In the genomic region with DNA sequence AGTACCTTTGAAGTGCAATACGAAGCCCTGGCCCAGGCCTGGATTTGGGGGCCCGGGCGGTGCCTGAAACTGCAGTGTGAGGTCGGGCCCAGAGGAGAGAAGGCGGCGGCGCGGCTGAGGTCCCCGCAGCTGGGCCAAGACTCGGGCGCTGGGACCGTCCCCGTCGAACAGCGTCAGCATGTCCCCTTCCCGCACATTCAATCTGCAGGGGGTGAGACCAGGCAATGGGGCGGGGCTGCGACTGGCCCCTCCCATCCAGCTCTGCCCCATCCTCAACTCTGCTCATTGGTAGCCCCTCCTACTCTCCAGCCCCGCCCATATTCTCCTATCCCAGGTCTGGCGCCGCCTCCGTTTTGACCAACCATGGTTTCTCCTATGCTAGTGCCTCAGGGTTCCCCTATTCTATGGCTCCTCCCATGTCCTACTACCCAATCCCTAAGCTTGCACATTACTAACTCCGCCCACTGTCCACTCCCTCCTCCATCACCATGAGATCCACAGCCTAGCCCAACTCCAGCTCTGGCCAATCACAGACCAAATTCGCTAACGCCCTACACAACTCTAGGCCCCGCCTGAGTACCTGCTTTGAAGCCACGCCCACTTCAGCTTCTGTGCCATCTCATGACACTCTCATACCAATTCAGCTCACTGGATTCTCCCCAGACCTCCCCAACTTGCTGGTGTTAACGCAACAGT, we compare ENCODE assay signal across 8 cellular contexts. TPM values are rescaled to one million over a fixed set of nuclear protein-coding genes. Genes with fewer than 3 reads are reported as not detected.
DNase-seq lines count a peak whose midpoint lies in the region; ATAC-seq, FAIRE-seq and TF ChIP-seq lines count a peak whose summit lies in the region.

No MANE protein-coding gene starts in this region.

- dilution Hi-C loops in endothelial cell of umbilical vein (cut with MboI; ENCODE audit: extremely low pct_ligation_motif_present, low sequenced_read_pairs): no loop called here

- H3K27me3 ChIP-seq in H9 (ENCODE audit: insufficient read depth, low read length) (no peaks in the 10 kb centered on the region), endothelial cell of umbilical vein (ENCODE audit: control insufficient read depth in 2 of 2, insufficient read depth in 2 of 2, low read length in 2 of 2) (peaks cover 14 to 16% of the 10 kb centered on the region in 2 experiments)

- H3K9me3 ChIP-seq in H9 (ENCODE audit: control insufficient read depth, low read depth, low read length): no peaks in the 10 kb centered on the region
- no peaks in the 10 kb centered on the region for H3K9me3 ChIP-seq in endothelial cell of umbilical vein (replicated peaks; ENCODE audit: control insufficient read depth, insufficient read depth, low read length)

- peaks cover 5% of the 10 kb centered on the region for H3K27me3 Mint-ChIP-seq in H9 (ENCODE audit: low read depth)
- H3K27me3 Mint-ChIP-seq in WTC11 (ENCODE audit: low read depth): peaks cover 3% of the 10 kb centered on the region; the same call in 1 of the 2 replicates

- H3K36me3 Mint-ChIP-seq in H9 (ENCODE audit: insufficient read depth in 1 of 3, low read depth in 3 of 3) (peaks cover 2 to 17% (median 10%) of the 10 kb centered on the region in 3 experiments; a peak in 6 of 7 replicates), WTC11 (peaks cover 7% of the 10 kb centered on the region; the same call in 1 of the 2 replicates)

- DNase-seq in ACHN (peak; percentile 22), H9 (peak; percentile 100), WTC11 (ENCODE audit: low spot score) (peak; percentile 100), endothelial cell of umbilical vein (ENCODE audit: low read depth, low spot score) (peak; percentile 15), retina (peak; percentile 37), NCI-H2227 treated with DMSO at 0.1 percent for 48 hours (lab: John Stamatoyannopoulos, UW) (no peak), NCI-H524 treated with DMSO at 0.1 percent for 48 hours (lab: John Stamatoyannopoulos, UW) (no peak)

- CTCF ChIA-PET in WTC11 (lab: Charles Lee): interaction anchor here (0.6 to 2.3 kb wide), 19 partner anchors 14 to 215 kb away, joined by 3 to 17 read pairs (median 5); partner anchors contain the start of genes ASPHD1, CDIPT, HIRIP3 and MVP
- CTCF ChIA-PET in endothelial cell of umbilical vein (lab: Charles Lee): interaction anchor here (0.6 to 2.2 kb wide), 3 partner anchors 13 to 55 kb away, joined by 3 to 9 read pairs (median 4); no protein-coding TSS in a partner anchor

- no peak overlapping the region for H3K4me3 ChIP-seq in endothelial cell of umbilical vein (replicated peaks in 1 of 3; ENCODE audit: insufficient read depth in 1 of 3, low read depth in 1 of 3, low read length in 3 of 3)

- no peak overlapping the region for H3K18ac ChIP-seq in H9 (ENCODE audit: insufficient read length, low read depth, low read length)

- H3K27ac ChIP-seq in H9 (ENCODE audit: insufficient read length, low read depth, low read length): no peak overlapping the region
- H3K27ac ChIP-seq in endothelial cell of umbilical vein (ENCODE audit: insufficient read depth, low read depth, low read length): no peak overlapping the region

- no peak overlapping the region for H4K91ac ChIP-seq in H9 (ENCODE audit: insufficient read length, low read depth, low read length)

- H3K4me1 ChIP-seq in H9 (ENCODE audit: insufficient read depth, low read length): no peaks in the 10 kb centered on the region
- H3K4me1 ChIP-seq in endothelial cell of umbilical vein (ENCODE audit: control insufficient read depth, extremely low read depth, insufficient read depth, low read length): no peaks in the 10 kb centered on the region

- FAIRE-seq in endothelial cell of umbilical vein (lab: Jason Lieb, UNC): no peak

- H3K14ac ChIP-seq in H9 (ENCODE audit: insufficient read depth, low read length): no peak overlapping the region

- BruUV-seq in endothelial cell of umbilical vein (replicated peaks; lab: Mats Ljungman, UMichigan): no TSS peak

- H4K5ac ChIP-seq in H9 (ENCODE audit: insufficient read length, low read depth, low read length): no peak overlapping the region

- H3K9me1 ChIP-seq in endothelial cell of umbilical vein (replicated peaks; ENCODE audit: control insufficient read depth, extremely low read depth, insufficient read depth, low read length): no peaks in the 10 kb centered on the region

- H2BK12ac ChIP-seq in H9 (ENCODE audit: insufficient read length, low read depth, low read length): no peak overlapping the region

- no CpG with 5 or more reads among the region's 28 CpGs for WGBS in H9 (ENCODE audit: extremely low coverage, insufficient read length, low lambda C conversion rate)

- H3K4me3 Mint-ChIP-seq in H9 (peak overlapping the region; percentile 72 to 87), WTC11 (peak overlapping the region; percentile 87)

- no peak for TF ChIP-seq CTCF in H9 (conservative IDR thresholded peaks at IDR 0.05)
- no peak for TF ChIP-seq CTCF in WTC11 (IDR thresholded peaks at IDR 0.05)
- TF ChIP-seq CTCF in endothelial cell of umbilical vein (IDR thresholded peaks at IDR 0.05; ENCODE audit: extremely low read depth in 1 of 2, insufficient read depth in 1 of 2, low read depth in 1 of 2, low read length in 2 of 2): no peak

- H4K20me1 ChIP-seq in H9 (ENCODE audit: control insufficient read depth, insufficient read depth, insufficient read length) (no peaks in the 10 kb centered on the region), endothelial cell of umbilical vein (replicated peaks; ENCODE audit: control insufficient read depth, extremely low read depth, insufficient read depth, low read length) (no peaks in the 10 kb centered on the region)

- no peak overlapping the region for H2BK120ac ChIP-seq in H9 (ENCODE audit: low read depth, low read length, poor library complexity, severe bottlenecking)

- POLR2A ChIA-PET in WTC11 (lab: Charles Lee) (interaction anchor here (0.5 to 1.5 kb wide), 13 partner anchors 9 to 650 kb away, joined by 3 to 7 read pairs (median 5); partner anchors contain the start of genes ASPHD1, CDIPT, KCTD13 and PAGR1), endothelial cell of umbilical vein (lab: Charles Lee) (interaction anchor here (0.5 kb wide), 1 partner anchor 41 kb away, joined by 4 read pairs; no protein-coding TSS in a partner anchor)

- H3K27ac Mint-ChIP-seq in H9 (peak overlapping the region; percentile 70 to 94 (median 90); a peak in 5 of 7 replicates), WTC11 (peak overlapping the region; percentile 98)

- no peak overlapping the region for H3K23ac ChIP-seq in H9 (ENCODE audit: insufficient read length, low read depth, low read length)

- H3T11ph ChIP-seq in H9 (ENCODE audit: low read length): no peak overlapping the region

- H3K4me1 Mint-ChIP-seq in H9 (peaks cover 13 to 14% of the 10 kb centered on the region in 2 experiments), WTC11 (peaks cover 10% of the 10 kb centered on the region)

- no peak overlapping the region for H2AK5ac ChIP-seq in H9 (ENCODE audit: insufficient read length, low read length)

- H4K8ac ChIP-seq in H9 (replicated peaks; ENCODE audit: insufficient read length, low read depth, low read length): no peak overlapping the region

- intact Hi-C loops in endothelial cell of umbilical vein (cut with micrococcal nuclease): no loop called here

- H3K9ac ChIP-seq in H9 (ENCODE audit: extremely low read depth, insufficient read length, low read length) (no peak overlapping the region), endothelial cell of umbilical vein (replicated peaks; ENCODE audit: extremely low read depth, insufficient read depth, low read length) (no peak overlapping the region)

- no peaks in the 10 kb centered on the region for H3K36me3 ChIP-seq in endothelial cell of umbilical vein (ENCODE audit: control insufficient read depth in 2 of 2, extremely low read depth in 1 of 2, insufficient read depth in 2 of 2, low read length in 2 of 2)

- H2BK20ac ChIP-seq in H9 (ENCODE audit: low read depth, low read length, poor library complexity, severe bottlenecking): no peak overlapping the region

- peaks cover 10% of the 10 kb centered on the region for H3K23me2 ChIP-seq in H9 (ENCODE audit: insufficient read length, low read depth, low read length, poor library complexity, severe bottlenecking)

- TF ChIP-seq POLR2A in endothelial cell of umbilical vein (IDR thresholded peaks at IDR 0.05; ENCODE audit: low read depth, low read length): no peak

- no peaks in the 10 kb centered on the region; a peak in 1 of 5 replicates for H3K9me3 Mint-ChIP-seq in H9
- H3K9me3 Mint-ChIP-seq in WTC11: no peaks in the 10 kb centered on the region

- no peak overlapping the region for H2BK5ac ChIP-seq in H9 (ENCODE audit: insufficient read length, low read length)

- H2BK15ac ChIP-seq in H9 (ENCODE audit: low read depth, low read length): no peak overlapping the region

- H3K79me1 ChIP-seq in H9 (ENCODE audit: insufficient read depth, low read depth, low read length, poor library complexity, severe bottlenecking): no peaks in the 10 kb centered on the region

- H3K56ac ChIP-seq in H9 (ENCODE audit: insufficient read length, low read depth, low read length): no peak overlapping the region

- H3K4me2 ChIP-seq in H9 (ENCODE audit: insufficient read depth, insufficient read length, low read length) (peak overlapping the region; percentile 92), endothelial cell of umbilical vein (ENCODE audit: insufficient read depth, low read length) (no peak overlapping the region)

- in situ Hi-C loops in ACHN (cut with HindIII; ENCODE audit: low pct_ligation_motif_present, low pct_unique_long_range_greater_than_20kb, low sequenced_read_pairs): no loop called here

- H2AFZ ChIP-seq in H9 (ENCODE audit: low read length): no peak overlapping the region
- no peak overlapping the region for H2AFZ ChIP-seq in endothelial cell of umbilical vein (ENCODE audit: low read depth, low read length)

- no peak overlapping the region for H3K4ac ChIP-seq in H9 (ENCODE audit: low read depth, low read length)

- H3K79me2 ChIP-seq in H9 (ENCODE audit: insufficient read depth, low read length) (no peaks in the 10 kb centered on the region), endothelial cell of umbilical vein (ENCODE audit: control insufficient read depth, insufficient read depth, low read length) (no peaks in the 10 kb centered on the region)

- ATAC-seq in WTC11: peak; percentile 97
- ATAC-seq in GM18870 (IDR thresholded peaks at IDR 0.05; ENCODE audit: unreplicated experiment): no peak

RNA-seq across cellular contexts. Expression of gene CDIPT, which starts 14.4 kb away (rescaled TPM):
- total RNA-seq in H9 (2021) (70.0 and 70.6 TPM in 2 replicates), WTC11 (2021) (70.7 to 71.7 TPM (median 70.9 TPM) in 3 replicates), endothelial cell of umbilical vein (67.3 and 68.7 TPM in 2 replicates)
- 161 and 179 TPM in 2 replicates for polyA plus RNA-seq in endothelial cell of umbilical vein
- polyA plus RNA-seq in endothelial cell of umbilical vein (2011; cell fraction: cytosol; rRNA removed): 106 and 114 TPM in 2 replicates
- polyA plus RNA-seq in endothelial cell of umbilical vein (2011; cell fraction: nucleus; rRNA removed): 48.3 and 54.8 TPM in 2 replicates
- 89.7 and 115 TPM in 2 replicates for polyA plus RNA-seq in endothelial cell of umbilical vein (2012)
- 84.3 and 85.3 TPM in 2 replicates for polyA minus RNA-seq in endothelial cell of umbilical vein
- polyA minus RNA-seq in endothelial cell of umbilical vein (2011; cell fraction: cytosol; rRNA and poly(A)+ RNA removed): 61.1 TPM
- 14.1 and 17.2 TPM in 2 replicates for polyA minus RNA-seq in endothelial cell of umbilical vein (2011; cell fraction: nucleus; rRNA and poly(A)+ RNA removed)

RNA-seq across cellular contexts. Expression of gene SEZ6L2, which starts 21.9 kb away (rescaled TPM):
- 44.7 and 50.8 TPM in 2 replicates for total RNA-seq in H9 (2021)
- 58.2 to 68.5 TPM (median 64.2 TPM) in 3 replicates for total RNA-seq in WTC11 (2021)
- total RNA-seq in endothelial cell of umbilical vein: 2.4 and 2.5 TPM in 2 replicates
- 4.5 and 5.6 TPM in 2 replicates for polyA plus RNA-seq in endothelial cell of umbilical vein
- polyA plus RNA-seq in endothelial cell of umbilical vein (2011; cell fraction: cytosol; rRNA removed): 2.4 and 3.0 TPM in 2 replicates
- polyA plus RNA-seq in endothelial cell of umbilical vein (2011; cell fraction: nucleus; rRNA removed): 1.4 and 1.6 TPM in 2 replicates
- polyA plus RNA-seq in endothelial cell of umbilical vein (2012): 7.1 and 22.5 TPM in 2 replicates
- polyA minus RNA-seq in endothelial cell of umbilical vein: 2.2 and 3.4 TPM in 2 replicates
- polyA minus RNA-seq in endothelial cell of umbilical vein (2011; cell fraction: cytosol; rRNA and poly(A)+ RNA removed): 6.3 TPM
- 0.63 and 0.91 TPM in 2 replicates for polyA minus RNA-seq in endothelial cell of umbilical vein (2011; cell fraction: nucleus; rRNA and poly(A)+ RNA removed)

RNA-seq across cellular contexts. Expression of gene ASPHD1, which starts 22.9 kb away (rescaled TPM):
- 16.7 and 17.9 TPM in 2 replicates for total RNA-seq in H9 (2021)
- total RNA-seq in WTC11 (2021): 17.6 to 26.9 TPM (median 20.2 TPM) in 3 replicates
- 0.88 and 1.2 TPM in 2 replicates for total RNA-seq in endothelial cell of umbilical vein
- polyA plus RNA-seq in endothelial cell of umbilical vein: 0.90 and 1.1 TPM in 2 replicates
- 0.71 and 0.83 TPM in 2 replicates for polyA plus RNA-seq in endothelial cell of umbilical vein (2011; cell fraction: cytosol; rRNA removed)
- polyA plus RNA-seq in endothelial cell of umbilical vein (2011; cell fraction: nucleus; rRNA removed): 0.43 and 0.45 TPM in 2 replicates
- polyA plus RNA-seq in endothelial cell of umbilical vein (2012): 3.1 and 7.9 TPM in 2 replicates
- not detected in 2 replicates for polyA minus RNA-seq in endothelial cell of umbilical vein
- polyA minus RNA-seq in endothelial cell of umbilical vein (2011; cell fraction: cytosol; rRNA and poly(A)+ RNA removed): 14.8 TPM
- polyA minus RNA-seq in endothelial cell of umbilical vein (2011; cell fraction: nucleus; rRNA and poly(A)+ RNA removed): not detected in 2 replicates

RNA-seq across cellular contexts. Expression of gene KCTD13, which starts 48.6 kb away (rescaled TPM):
- 16.8 and 18.3 TPM in 2 replicates for total RNA-seq in H9 (2021)
- total RNA-seq in WTC11 (2021): 18.5 to 20.9 TPM (median 19.4 TPM) in 3 replicates
- 21.0 and 24.2 TPM in 2 replicates for total RNA-seq in endothelial cell of umbilical vein
- polyA plus RNA-seq in endothelial cell of umbilical vein: 22.6 and 25.0 TPM in 2 replicates
- 9.5 and 13.7 TPM in 2 replicates for polyA plus RNA-seq in endothelial cell of umbilical vein (2011; cell fraction: cytosol; rRNA removed)
- polyA plus RNA-seq in endothelial cell of umbilical vein (2011; cell fraction: nucleus; rRNA removed): 60.5 and 63.1 TPM in 2 replicates
- polyA plus RNA-seq in endothelial cell of umbilical vein (2012): 16.8 and 19.8 TPM in 2 replicates
- 15.7 and 18.6 TPM in 2 replicates for polyA minus RNA-seq in endothelial cell of umbilical vein
- polyA minus RNA-seq in endothelial cell of umbilical vein (2011; cell fraction: cytosol; rRNA and poly(A)+ RNA removed): 5.4 TPM
- 20.5 and 20.7 TPM in 2 replicates for polyA minus RNA-seq in endothelial cell of umbilical vein (2011; cell fraction: nucleus; rRNA and poly(A)+ RNA removed)

RNA-seq across cellular contexts. Expression of gene MVP, which starts 57.2 kb away (rescaled TPM):
- total RNA-seq in H9 (2021) (2.5 and 3.1 TPM in 2 replicates), WTC11 (2021) (8.9 to 10.8 TPM (median 10.0 TPM) in 3 replicates), endothelial cell of umbilical vein (116 and 118 TPM in 2 replicates)
- polyA plus RNA-seq in endothelial cell of umbilical vein: 47.0 and 49.8 TPM in 2 replicates
- 45.7 and 48.2 TPM in 2 replicates for polyA plus RNA-seq in endothelial cell of umbilical vein (2011; cell fraction: cytosol; rRNA removed)
- polyA plus RNA-seq in endothelial cell of umbilical vein (2011; cell fraction: nucleus; rRNA removed): 118 and 126 TPM in 2 replicates
- polyA plus RNA-seq in endothelial cell of umbilical vein (2012): 154 and 197 TPM in 2 replicates
- polyA minus RNA-seq in endothelial cell of umbilical vein: 123 and 214 TPM in 2 replicates
- 47.5 TPM for polyA minus RNA-seq in endothelial cell of umbilical vein (2011; cell fraction: cytosol; rRNA and poly(A)+ RNA removed)
- 42.1 and 68.7 TPM in 2 replicates for polyA minus RNA-seq in endothelial cell of umbilical vein (2011; cell fraction: nucleus; rRNA and poly(A)+ RNA removed)

Comparison
In these comparisons a context has a peak if more than half of its experiments do, and no peak if none do; other contexts are left out.
1. DNase-seq: peak in ACHN (single experiment), H9 (single experiment), WTC11 (single experiment), endothelial cell of umbilical vein (single experiment) and retina (single experiment); none in NCI-H2227 treated with DMSO at 0.1 percent for 48 hours (single experiment) and NCI-H524 treated with DMSO at 0.1 percent for 48 hours (single experiment).
2. RNA of gene SEZ6L2, which starts 21.9 kb away (total RNA-seq): 58.2 to 68.5 TPM in WTC11 and 44.7 to 50.8 TPM in H9; 2.4 to 2.5 TPM in endothelial cell of umbilical vein; every median in the first group is over 10 times any median in the second.